Comparison of ENCODE assay signal across 12 cellular contexts in the genomic region with DNA sequence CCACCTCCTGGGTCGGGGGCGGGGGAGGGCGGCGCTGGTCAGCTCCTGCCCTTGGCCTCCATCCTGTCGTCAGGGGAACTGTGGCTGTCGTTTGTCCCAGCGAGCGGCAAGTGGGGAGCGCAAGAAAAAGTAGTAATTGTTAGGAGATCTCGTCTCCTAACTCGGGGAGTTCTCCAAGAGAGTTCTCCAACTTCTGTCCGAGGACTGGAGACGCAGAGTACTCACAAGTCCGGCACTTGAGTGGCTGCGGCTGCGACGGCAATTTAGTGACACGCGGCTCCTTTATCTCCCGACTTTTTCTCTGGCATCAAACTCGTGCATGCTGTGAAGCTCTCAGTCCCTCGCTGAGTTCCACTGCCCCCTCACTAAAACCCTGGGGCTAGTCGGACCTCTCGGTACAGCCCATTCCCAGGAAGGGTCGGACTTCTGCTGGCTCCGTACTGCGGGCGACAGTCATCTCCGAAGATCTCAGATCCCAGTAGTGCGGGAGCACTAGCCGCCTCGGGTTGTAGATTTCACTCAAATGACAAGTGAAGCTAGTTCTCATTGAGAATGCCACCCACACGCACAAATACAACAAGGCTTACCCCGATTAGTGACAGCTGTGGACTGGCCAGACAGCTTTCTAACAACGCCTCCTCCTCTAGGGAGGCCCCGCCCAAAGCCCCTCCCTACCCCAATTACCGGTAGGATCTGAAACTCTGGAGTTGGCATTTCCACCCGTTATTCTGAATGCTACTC. TPM values are rescaled to one million over a fixed set of nuclear protein-coding genes. Genes with fewer than 3 reads are reported as not detected.
A peak's percentile ranks its signal among the peaks of the same experiment; 100 is the strongest.
DNase-seq lines count a peak whose midpoint lies in the region; ATAC-seq, FAIRE-seq and TF ChIP-seq lines count a peak whose summit lies in the region.
"Had no signal": no experiment of that assay in that cellular context is flagged by ENCODE, and none has a peak within 500 bp of the region (broad histone marks: within the 10 kb centered on the region; RNA-seq: fewer than 3 reads in every experiment).

A gene (minus strand): TSS at position 611 of the 741 bp plus-strand sequence. CDS start 743 bp downstream, outside the sequence.

- ATAC-seq in GM18505 (IDR thresholded peaks at IDR 0.05; ENCODE audit: unreplicated experiment): no peak
- ATAC-seq: HCT116 had no signal

- TF ChIP-seq EP300 in ovary (IDR thresholded peaks at IDR 0.05): no peak

- in situ Hi-C loops in ACHN (cut with HindIII; ENCODE audit: low pct_ligation_motif_present, low pct_unique_long_range_greater_than_20kb, low sequenced_read_pairs): no loop called here

- TF ChIP-seq POLR2A in ovary (IDR thresholded peaks at IDR 0.05): no peak
- no peak for TF ChIP-seq POLR2A in GM18505 (IDR thresholded peaks at IDR 0.05; ENCODE audit: borderline replicate concordance, extremely low read depth, insufficient read depth, insufficient read length)
- no peak for TF ChIP-seq POLR2A in GM12892 (IDR thresholded peaks at IDR 0.05; ENCODE audit: low read depth, low read length)

- H3K9me3 ChIP-seq in NT2/D1 (ENCODE audit: insufficient read depth, low read length): no peaks in the 10 kb centered on the region
- H3K9me3 ChIP-seq in ovary: no peaks in the 10 kb centered on the region

- H3K36me3 ChIP-seq in NT2/D1 (ENCODE audit: insufficient read depth, insufficient read length, low read length) (no peaks in the 10 kb centered on the region), ovary (no peaks in the 10 kb centered on the region)

- no peak for FAIRE-seq in GM12892 (lab: Jason Lieb, UNC)

- DNase-seq in COR-L47 (lab: John Stamatoyannopoulos, UW): peak; percentile 22
- DNase-seq in NT2/D1 (ENCODE audit: low read depth, low spot score): no peak
- peak; percentile 77 for DNase-seq in cardiac septum (ENCODE audit: low spot score)
- DNase-seq in ovary: peak; percentile 74 to 82 (median 80)
- no peak for DNase-seq in GM12892 (ENCODE audit: insufficient read length)
- no peak for DNase-seq in ACHN
- no peak for DNase-seq in activated effector memory CD4-positive, alpha-beta T cell treated with anti-CD3 and anti-CD28 coated beads, Interleukin-2, amount 50 U/mL, for 16 hours
- DNase-seq: DND-41, NCI-H1930 had no signal

- H3K27ac ChIP-seq in ovary: peak within 1 kb of the TSS; percentile 90 to 93

- intact Hi-C loops in cardiac septum (cut with DNase I) (no loop called here), ovary (cut with DNase I) (loop anchor here in 1 of 4 donors (5.0 kb wide), 1 partner anchor 97 kb away; no protein-coding TSS in a partner anchor)

- H3K4me3 ChIP-seq in NT2/D1 (ENCODE audit: insufficient read length, low read depth): peak within 1 kb of the TSS; percentile 59
- peak within 1 kb of the TSS; percentile 74 for H3K4me3 ChIP-seq in ovary

- H3K4me1 ChIP-seq in NT2/D1 (ENCODE audit: insufficient read depth, insufficient read length) (no peaks in the 10 kb centered on the region), ovary (ENCODE audit: insufficient read depth) (peaks cover 2% of the 10 kb centered on the region)

- H3K27me3 ChIP-seq in NT2/D1 (ENCODE audit: insufficient read depth, insufficient read length) (peaks cover 51% of the 10 kb centered on the region), ovary (no peaks in the 10 kb centered on the region)

- H3K9ac ChIP-seq in NT2/D1 (ENCODE audit: insufficient read length, low read depth): peak within 1 kb of the TSS; percentile 61

- TF ChIP-seq CTCF in ovary (IDR thresholded peaks at IDR 0.05): no peak

- 0 to 1% (median 1%) methylated on average over 38 of the region's 38 CpGs for WGBS in ovary, 3 donors

RNA-seq across cellular contexts. Expression of the gene that starts here (rescaled TPM):
- 12.0 TPM for total RNA-seq in cardiac septum
- 10 to 100 TPM; 13.8 to 94.3 (median 21.7) TPM for total RNA-seq in ovary
- 10 to 100 TPM in 1 of 2 donors, 1 to 10 TPM in 1; 6.1 to 12.6 TPM for polyA plus RNA-seq in ovary
- polyA plus RNA-seq in GM12892 (2012; ENCODE audit: missing spikeins): not detected
- total RNA-seq: glomerular endothelial cell had no signal

Comparison
In these comparisons a context has a peak if more than half of its experiments do, and no peak if none do; other contexts are left out.
1. DNase-seq: peak in COR-L47 (single experiment), cardiac septum (single experiment) and ovary (5 of 5); none in NT2/D1 (single experiment), GM12892 (single experiment), ACHN (single experiment) and activated effector memory CD4-positive, alpha-beta T cell treated with anti-CD3 and anti-CD28 coated beads, Interleukin-2, amount 50 U/mL, for 16 hours (single experiment).